Comparison of ENCODE assay signal across 1 cellular context in genomic region chr17:30376621-30377452, GRCh38.
TF ChIP-seq lines count a peak whose summit lies in the region.

No MANE protein-coding gene starts in this region.

TF ChIP-seq in HepG2, 621 proteins besides CTCF, POLR2A, EP300 and RAD21 (continued from another document and continues in another):
- TF ChIP-seq ZBTB40 (IDR thresholded peaks at IDR 0.05) (no peak), ZBTB40 (CRISPR knock-in tag; IDR thresholded peaks at IDR 0.05) (no peak), BCL6 (CRISPR knock-in tag; IDR thresholded peaks at IDR 0.05) (peak; percentile 89), RCOR2 (CRISPR knock-in tag; IDR thresholded peaks at IDR 0.05) (peak; percentile 55; the same call in 1 of the 2 replicates), PRPF4 (IDR thresholded peaks at IDR 0.05; ENCODE audit: low read depth, low read length, poor library complexity, severe bottlenecking) (no peak), JARID2 (CRISPR knock-in tag; IDR thresholded peaks at IDR 0.05; ENCODE audit: insufficient replicate concordance) (no peak), RARA (CRISPR knock-in tag; IDR thresholded peaks at IDR 0.05) (peak; percentile 77), SNAPC2 (CRISPR knock-in tag; IDR thresholded peaks at IDR 0.05) (peak; percentile 56; the same call in 1 of the 2 replicates), TCF7 (IDR thresholded peaks at IDR 0.05; ENCODE audit: low read depth) (peak; percentile 74), ELF4 (CRISPR knock-in tag; IDR thresholded peaks at IDR 0.05; ENCODE audit: borderline replicate concordance) (no peak), IRF2 (CRISPR knock-in tag; IDR thresholded peaks at IDR 0.05) (0 out of 2 replicates have a peak, but pooled peaks have one; percentile 40), ZNF746 (CRISPR knock-in tag; IDR thresholded peaks at IDR 0.05) (no peak), RXRB (CRISPR knock-in tag; IDR thresholded peaks at IDR 0.05; ENCODE audit: borderline replicate concordance) (peak; percentile 79), ZNF615 (CRISPR knock-in tag; IDR thresholded peaks at IDR 0.05; ENCODE audit: borderline replicate concordance) (0 out of 2 replicates have a peak, but pooled peaks have one; percentile 45), HINFP (CRISPR knock-in tag; IDR thresholded peaks at IDR 0.05; ENCODE audit: low read depth) (no peak), PHF20 (CRISPR knock-in tag; IDR thresholded peaks at IDR 0.05) (no peak), ZNF121 (CRISPR knock-in tag; IDR thresholded peaks at IDR 0.05) (no peak), SALL2 (CRISPR knock-in tag; IDR thresholded peaks at IDR 0.05) (no peak), ZNF549 (CRISPR knock-in tag; IDR thresholded peaks at IDR 0.05) (no peak), ZNF350 (CRISPR knock-in tag; IDR thresholded peaks at IDR 0.05; ENCODE audit: borderline replicate concordance, low read depth) (peak; percentile 17; the same call in 1 of the 2 replicates), SP5 (CRISPR knock-in tag; IDR thresholded peaks at IDR 0.05; ENCODE audit: borderline replicate concordance, low read depth) (peak; percentile 46), PRDM10 (CRISPR knock-in tag; IDR thresholded peaks at IDR 0.05; ENCODE audit: low read depth) (0 out of 2 replicates have a peak, but pooled peaks have one; percentile 42), HNRNPK (IDR thresholded peaks at IDR 0.05; ENCODE audit: low read depth, low read length, poor library complexity, severe bottlenecking) (no peak), ZKSCAN8 (CRISPR knock-in tag; IDR thresholded peaks at IDR 0.05; ENCODE audit: borderline replicate concordance) (peak; percentile 67; the same call in 1 of the 2 replicates), ZNF407 (CRISPR knock-in tag; IDR thresholded peaks at IDR 0.05; ENCODE audit: not compliant biosample characterization) (no peak), CREM (IDR thresholded peaks at IDR 0.05) (peak; percentile 65; the same call in 1 of the 2 replicates), CREM (CRISPR knock-in tag; IDR thresholded peaks at IDR 0.05) (no peak), PCBP2 (optimal IDR thresholded peaks at IDR 0.05; ENCODE audit: low read depth, low read length, poor library complexity, severe bottlenecking) (no peak), ISX (CRISPR knock-in tag; conservative IDR thresholded peaks at IDR 0.05) (no peak)
- TF ChIP-seq, protein P1, sequence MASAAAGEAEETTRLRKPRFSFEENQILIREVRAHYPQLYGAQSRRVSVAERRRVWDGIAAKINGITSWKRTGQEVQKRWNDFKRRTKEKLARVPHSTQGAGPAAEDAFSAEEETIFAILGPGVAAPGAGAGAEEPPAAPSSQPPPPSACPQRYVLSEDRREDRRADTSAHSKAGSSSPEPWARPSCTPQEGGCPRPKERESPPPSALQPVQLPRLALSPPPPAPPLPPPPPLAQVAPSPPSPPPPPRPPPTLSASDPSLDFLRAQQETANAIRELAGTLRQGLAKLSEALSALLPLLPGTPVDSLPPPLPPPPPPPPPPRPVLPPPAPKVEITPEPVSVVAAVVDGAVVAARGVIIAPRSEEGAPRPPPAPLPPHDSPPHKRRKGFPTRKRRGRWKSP (CRISPR knock-in tag; IDR thresholded peaks at IDR 0.05) = no peak; the same call in 1 of the 2 replicates
- TF ChIP-seq, protein P2, sequence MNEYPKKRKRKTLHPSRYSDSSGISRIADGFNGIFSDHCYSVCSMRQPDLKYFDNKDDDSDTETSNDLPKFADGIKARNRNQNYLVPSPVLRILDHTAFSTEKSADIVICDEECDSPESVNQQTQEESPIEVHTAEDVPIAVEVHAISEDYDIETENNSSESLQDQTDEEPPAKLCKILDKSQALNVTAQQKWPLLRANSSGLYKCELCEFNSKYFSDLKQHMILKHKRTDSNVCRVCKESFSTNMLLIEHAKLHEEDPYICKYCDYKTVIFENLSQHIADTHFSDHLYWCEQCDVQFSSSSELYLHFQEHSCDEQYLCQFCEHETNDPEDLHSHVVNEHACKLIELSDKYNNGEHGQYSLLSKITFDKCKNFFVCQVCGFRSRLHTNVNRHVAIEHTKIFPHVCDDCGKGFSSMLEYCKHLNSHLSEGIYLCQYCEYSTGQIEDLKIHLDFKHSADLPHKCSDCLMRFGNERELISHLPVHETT (CRISPR knock-in tag; conservative IDR thresholded peaks at IDR 0.05) = 0 out of 2 replicates have a peak, but pooled peaks have one; percentile 37
